1 cellular context compared by ENCODE assay signal in the genomic region with DNA sequence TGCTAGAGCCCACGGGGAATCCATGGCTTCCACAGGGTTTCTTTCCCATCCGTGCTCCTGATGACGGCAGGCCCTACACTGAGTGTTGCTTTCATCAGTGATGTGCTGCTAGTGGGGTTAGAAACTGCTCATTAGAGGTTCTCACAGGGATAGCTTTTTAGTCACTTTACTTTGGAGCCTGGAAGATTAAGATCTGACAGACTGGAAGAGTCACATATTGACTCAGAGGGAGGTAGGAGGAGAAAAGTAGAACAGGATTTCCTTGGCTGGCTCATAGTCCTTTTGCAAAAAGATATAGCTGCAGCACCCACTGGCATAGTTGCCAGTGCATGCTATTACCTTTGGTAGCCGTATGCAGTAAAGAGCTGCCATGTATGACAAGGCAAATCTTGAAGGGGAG.
TF ChIP-seq lines count a peak whose summit lies in the region.

No MANE protein-coding gene starts in this region.

TF ChIP-seq in endothelial cell of umbilical vein, 7 proteins besides CTCF, POLR2A, EP300 and RAD21:
- peak; percentile 10 for TF ChIP-seq JUN (IDR thresholded peaks at IDR 0.05; ENCODE audit: borderline replicate concordance, insufficient read depth, insufficient read length, low read depth)
- peak; percentile 78 for TF ChIP-seq FOS (IDR thresholded peaks at IDR 0.05; ENCODE audit: borderline replicate concordance, insufficient read depth, low read length)
- TF ChIP-seq POLR2AphosphoS5 (IDR thresholded peaks at IDR 0.05; ENCODE audit: insufficient read depth, low read depth, low read length): peak; percentile 29
- no peak for TF ChIP-seq EZH2 (IDR thresholded peaks at IDR 0.05; ENCODE audit: borderline replicate concordance, low read depth, low read length, severe bottlenecking)
- TF ChIP-seq, protein P1, sequence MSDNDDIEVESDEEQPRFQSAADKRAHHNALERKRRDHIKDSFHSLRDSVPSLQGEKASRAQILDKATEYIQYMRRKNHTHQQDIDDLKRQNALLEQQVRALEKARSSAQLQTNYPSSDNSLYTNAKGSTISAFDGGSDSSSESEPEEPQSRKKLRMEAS (IDR thresholded peaks at IDR 0.05; ENCODE audit: insufficient read depth, insufficient read length): no peak
- no peak for TF ChIP-seq MYC (IDR thresholded peaks at IDR 0.05; ENCODE audit: low read depth, low read length)
- peak; percentile 98 for TF ChIP-seq GATA2 (IDR thresholded peaks at IDR 0.05; ENCODE audit: insufficient read depth, insufficient read length, low read depth, low read length)
TF ChIP-seq in endothelial cell of umbilical vein: peak in this region for 4.
